ENCODE assay signal across 27 cellular contexts in genomic region chr1:211492511-211493132, GRCh38. TPM values are rescaled to one million over a fixed set of nuclear protein-coding genes. Genes with fewer than 3 reads are reported as not detected.
DNase-seq lines count a peak whose midpoint lies in the region; ATAC-seq and TF ChIP-seq lines count a peak whose summit lies in the region.
"Had no signal": no experiment of that assay in that cellular context is flagged by ENCODE, and none has a peak within 500 bp of the region (broad histone marks: within the 10 kb centered on the region; RNA-seq: fewer than 3 reads in every experiment).

No MANE protein-coding gene starts in this region.

- no peaks in the 10 kb centered on the region for H3K36me3 Mint-ChIP-seq in activated CD8-positive, alpha-beta T cell treated with anti-CD3 and anti-CD28 coated beads, Interleukin-2, amount 10 ng/mL, durations not matched to agents 7 days and 5 days (ENCODE audit: low read depth)
- H3K36me3 Mint-ChIP-seq in Caco-2 (ENCODE audit: insufficient read depth, unreplicated experiment) = no peaks in the 10 kb centered on the region
- H3K36me3 Mint-ChIP-seq: CD8-positive, alpha-beta memory T cell; T-cell had no signal

- peaks cover 11% of the 10 kb centered on the region for H3K4me1 Mint-ChIP-seq in activated CD8-positive, alpha-beta T cell treated with anti-CD3 and anti-CD28 coated beads, Interleukin-2, amount 10 ng/mL, durations not matched to agents 7 days and 5 days (ENCODE audit: low read depth)
- no peaks in the 10 kb centered on the region for H3K4me1 Mint-ChIP-seq in Caco-2 (ENCODE audit: low read depth, unreplicated experiment)

- POLR2A ChIA-PET in activated CD8-positive, alpha-beta T cell treated with anti-CD3 and anti-CD28 coated beads, Interleukin-2, amount 10 ng/mL, durations not matched to agents 7 days and 5 days (lab: Charles Lee) = no interaction called here
- POLR2A ChIA-PET in Caco-2 (lab: Charles Lee) = no interaction called here

- TF ChIP-seq CTCF in spleen (IDR thresholded peaks at IDR 0.05 in 8 of 11, conservative IDR thresholded peaks at IDR 0.05 in 3 of 11) (no peak), Caco-2 (IDR thresholded peaks at IDR 0.05; ENCODE audit: insufficient read depth in 1 of 2, low read depth in 1 of 2, low read length in 1 of 2, severe bottlenecking in 1 of 2, unreplicated experiment in 1 of 2) (no peak)

- no peak overlapping the region for H3K4me3 Mint-ChIP-seq in activated CD8-positive, alpha-beta T cell treated with anti-CD3 and anti-CD28 coated beads, Interleukin-2, amount 10 ng/mL, durations not matched to agents 7 days and 5 days
- no peak overlapping the region for H3K4me3 Mint-ChIP-seq in Caco-2 (ENCODE audit: unreplicated experiment)
- H3K4me3 Mint-ChIP-seq: activated CD4-positive, alpha-beta T cell treated with anti-CD3 and anti-CD28 coated beads, Interleukin-2, amount 10 ng/mL, durations not matched to agents 7 days and 5 days; CD8-positive, alpha-beta memory T cell; dendritic cell treated with granulocyte-macrophage colony-stimulating factor and Interleukin-4, amounts not matched to agents 40 ng/mL and 50 ng/mL, for 4 days; HFFc6; T-cell had no signal

- no peak overlapping the region for H3K4me3 ChIP-seq in BLaER1 treated with 17β-estradiol and CSF1 and Interleukin-3, amounts not matched to agents 10 nM and 100 nM
- H3K4me3 ChIP-seq in spleen = no peak overlapping the region
- no peak overlapping the region for H3K4me3 ChIP-seq in Caco-2 (ENCODE audit: low read depth, low read length)
- H3K4me3 ChIP-seq: cardiac muscle cell, right atrium auricular region had no signal

- 52 to 61% (median 57%) methylated on average over 6 of the region's 6 CpGs for WGBS in spleen, 5 donors

- DNase-seq in NCI-H69 (lab: John Stamatoyannopoulos, UW) (peak; percentile 60), spleen (peak; percentile 22), Caco-2 (no peak), DMS53 (lab: John Stamatoyannopoulos, UW) (no peak)
- DNase-seq in activated CD8-positive, alpha-beta T cell treated with anti-CD3 and anti-CD28 coated beads, Interleukin-2, amount 10 ng/mL, durations not matched to agents 7 days and 5 days = no peak
- DNase-seq: activated CD4-positive, alpha-beta T cell treated with anti-CD3 and anti-CD28 coated beads, Interleukin-2, amount 10 ng/mL, durations not matched to agents 7 days and 5 days; activated CD8-positive, alpha-beta memory T cell treated with anti-CD3 and anti-CD28 coated beads, Interleukin-2, amount 50 U/mL, for 4 hours; activated gamma-delta T cell treated with Interleukin-2 at 50 U/mL for 16 hours; CD8-positive, alpha-beta memory T cell; DMS79; HFFc6; left cardiac atrium; MV-4-11; NCI-H774; Right ventricle myocardium superior; stimulated activated CD8-positive, alpha-beta memory T cell treated with anti-CD3 and anti-CD28 coated beads, Interleukin-4, amount 100 ng/mL, for 48 hours; substantia nigra; T-cell had no signal

- peaks cover 9 to 26% (median 16%) of the 10 kb centered on the region in 10 experiments; a peak in 17 of 20 replicates for H3K4me1 ChIP-seq in BLaER1 treated with 17β-estradiol and CSF1 and Interleukin-3, amounts not matched to agents 10 nM and 100 nM
- no peaks in the 10 kb centered on the region for H3K4me1 ChIP-seq in spleen
- no peaks in the 10 kb centered on the region for H3K4me1 ChIP-seq in Caco-2

- no TSS peak for BruUV-seq in Caco-2 (replicated peaks; lab: Mats Ljungman, UMichigan)

- H4K20me1 ChIP-seq in BLaER1 treated with 17β-estradiol and CSF1 and Interleukin-3, amounts not matched to agents 10 nM and 100 nM = no peaks in the 10 kb centered on the region; a peak in 1 of 22 replicates

- H3K9ac ChIP-seq in BLaER1 treated with 17β-estradiol and CSF1 and Interleukin-3, amounts not matched to agents 10 nM and 100 nM = no peak overlapping the region
- H3K9ac ChIP-seq: KMS-11 had no signal

- no peak for TF ChIP-seq POLR2A in spleen (IDR thresholded peaks at IDR 0.05)

- no peaks in the 10 kb centered on the region for H3K9me3 ChIP-seq in BLaER1 treated with 17β-estradiol and CSF1 and Interleukin-3, amounts not matched to agents 10 nM and 100 nM (replicated peaks in 1 of 11)
- H3K9me3 ChIP-seq in spleen (no peaks in the 10 kb centered on the region), Caco-2 (no peaks in the 10 kb centered on the region)
- H3K9me3 ChIP-seq: right atrium auricular region had no signal

- H3K27ac ChIP-seq in BLaER1 treated with 17β-estradiol and CSF1 and Interleukin-3, amounts not matched to agents 10 nM and 100 nM = no peak overlapping the region
- no peak overlapping the region for H3K27ac ChIP-seq in spleen
- H3K27ac ChIP-seq: cardiac muscle cell, KMS-11, right atrium auricular region had no signal

- no peaks in the 10 kb centered on the region for H3K36me3 ChIP-seq in BLaER1 treated with 17β-estradiol and CSF1 and Interleukin-3, amounts not matched to agents 10 nM and 100 nM
- no peaks in the 10 kb centered on the region for H3K36me3 ChIP-seq in spleen
- H3K36me3 ChIP-seq in Caco-2 (ENCODE audit: control insufficient read depth, insufficient read depth, low read length) = no peaks in the 10 kb centered on the region
- H3K36me3 ChIP-seq: cardiac muscle cell, right atrium auricular region had no signal

- no peaks in the 10 kb centered on the region for H3K27me3 Mint-ChIP-seq in activated CD8-positive, alpha-beta T cell treated with anti-CD3 and anti-CD28 coated beads, Interleukin-2, amount 10 ng/mL, durations not matched to agents 7 days and 5 days (ENCODE audit: low read depth)
- H3K27me3 Mint-ChIP-seq in Caco-2 (ENCODE audit: insufficient read depth, unreplicated experiment) = peaks cover 4% of the 10 kb centered on the region
- H3K27me3 Mint-ChIP-seq: activated CD4-positive, alpha-beta T cell treated with anti-CD3 and anti-CD28 coated beads, Interleukin-2, amount 10 ng/mL, durations not matched to agents 7 days and 5 days; dendritic cell treated with granulocyte-macrophage colony-stimulating factor and Interleukin-4, amounts not matched to agents 40 ng/mL and 50 ng/mL, for 4 days; T-cell had no signal

- H3K27me3 ChIP-seq in BLaER1 treated with 17β-estradiol and CSF1 and Interleukin-3, amounts not matched to agents 10 nM and 100 nM = no peaks in the 10 kb centered on the region
- H3K27me3 ChIP-seq in spleen (replicated peaks in 1 of 7) = peaks cover 0 to 5% (median 0%) of the 10 kb centered on the region in 7 donors
- no peaks in the 10 kb centered on the region for H3K27me3 ChIP-seq in Caco-2 (replicated peaks; ENCODE audit: control insufficient read depth, insufficient read depth, low read length)
- H3K27me3 ChIP-seq: cardiac muscle cell, right atrium auricular region had no signal

- no peaks in the 10 kb centered on the region for H3K9me3 Mint-ChIP-seq in activated CD8-positive, alpha-beta T cell treated with anti-CD3 and anti-CD28 coated beads, Interleukin-2, amount 10 ng/mL, durations not matched to agents 7 days and 5 days (ENCODE audit: insufficient read depth)
- H3K9me3 Mint-ChIP-seq in Caco-2 (ENCODE audit: unreplicated experiment) = no peaks in the 10 kb centered on the region
- H3K9me3 Mint-ChIP-seq: activated CD4-positive, alpha-beta T cell treated with anti-CD3 and anti-CD28 coated beads, Interleukin-2, amount 10 ng/mL, durations not matched to agents 7 days and 5 days; CD8-positive, alpha-beta memory T cell; dendritic cell treated with granulocyte-macrophage colony-stimulating factor and Interleukin-4, amounts not matched to agents 40 ng/mL and 50 ng/mL, for 4 days; HFFc6; T-cell had no signal

- peak; percentile 70 for ATAC-seq in activated CD8-positive, alpha-beta T cell treated with anti-CD3 and anti-CD28 coated beads, Interleukin-2, amount 10 ng/mL, durations not matched to agents 7 days and 5 days
- no peak for ATAC-seq in HG03045 (IDR thresholded peaks at IDR 0.05; ENCODE audit: unreplicated experiment)
- ATAC-seq: T-cell had no signal

- peak overlapping the region in 7 of 11 experiments; percentile 3 to 49 (median 26); a peak in 8 of 22 replicates for H3K4me2 ChIP-seq in BLaER1 treated with 17β-estradiol and CSF1 and Interleukin-3, amounts not matched to agents 10 nM and 100 nM
- H3K4me2 ChIP-seq: KMS-11 had no signal

- CTCF ChIA-PET in activated CD8-positive, alpha-beta T cell treated with anti-CD3 and anti-CD28 coated beads, Interleukin-2, amount 10 ng/mL, durations not matched to agents 7 days and 5 days (lab: Charles Lee) = interaction anchor here (1.0 to 1.3 kb wide), 2 partner anchors 16 to 21 kb away, joined by 3 read pairs; no protein-coding TSS in a partner anchor
- CTCF ChIA-PET in Caco-2 (lab: Charles Lee) = no interaction called here

- intact Hi-C loops in spleen (cut with DNase I; ENCODE audit: low total_unique reads) = no loop called here
- intact Hi-C loops in Caco-2 (cut with micrococcal nuclease; ENCODE audit: unreplicated experiment) = no loop called here

- no peak overlapping the region for H3K27ac Mint-ChIP-seq in activated CD8-positive, alpha-beta T cell treated with anti-CD3 and anti-CD28 coated beads, Interleukin-2, amount 10 ng/mL, durations not matched to agents 7 days and 5 days
- H3K27ac Mint-ChIP-seq in Caco-2 (ENCODE audit: unreplicated experiment) = no peak overlapping the region
- H3K27ac Mint-ChIP-seq: activated CD4-positive, alpha-beta T cell treated with anti-CD3 and anti-CD28 coated beads, Interleukin-2, amount 10 ng/mL, durations not matched to agents 7 days and 5 days; dendritic cell treated with granulocyte-macrophage colony-stimulating factor and Interleukin-4, amounts not matched to agents 40 ng/mL and 50 ng/mL, for 4 days; HFFc6; T-cell had no signal

RNA-seq across cellular contexts. Expression of gene RD3, which starts 0.7 kb away (rescaled TPM):
- total RNA-seq in activated CD8-positive, alpha-beta T cell treated with anti-CD3 and anti-CD28 coated beads, Interleukin-2, amount 10 ng/mL, durations not matched to agents 7 days and 5 days = not detected
- not detected for total RNA-seq in spleen
- polyA plus RNA-seq in spleen = not detected
- not detected in 2 replicates for total RNA-seq in Caco-2 (2022)
- total RNA-seq: activated CD4-positive, alpha-beta T cell treated with anti-CD3 and anti-CD28 coated beads, Interleukin-2, amount 10 ng/mL, durations not matched to agents 7 days and 5 days; cardiac muscle cell; CD8-positive, alpha-beta memory T cell; HFFc6; HT-29; left cardiac atrium; osteoblast; right atrium auricular region; Right ventricle myocardium superior; T-cell; urinary bladder had no signal
- polyA plus RNA-seq: CD8-positive, alpha-beta memory T cell had no signal

Comparison
In these comparisons a context has a peak if more than half of its experiments do, and no peak if none do; other contexts are left out.
1. DNase-seq: peak in NCI-H69 (single experiment) and spleen (single experiment); none in activated CD8-positive, alpha-beta T cell treated with anti-CD3 and anti-CD28 coated beads, Interleukin-2, amount 10 ng/mL, durations not matched to agents 7 days and 5 days (single experiment), Caco-2 (0 of 2) and DMS53 (single experiment).